ENCODE assay signal across 10 cellular contexts in genomic region chrX:116185163-116185562, GRCh38. TPM values are rescaled to one million over a fixed set of nuclear protein-coding genes. Genes with fewer than 3 reads are reported as not detected.
"Had no signal": no experiment of that assay in that cellular context is flagged by ENCODE, and none has a peak within 500 bp of the region (broad histone marks: within the 10 kb centered on the region; RNA-seq: fewer than 3 reads in every experiment).

No MANE protein-coding gene starts in this region.

- ATAC-seq: GM23338, K562 had no signal

- FAIRE-seq: H1, H54, HTR-8/SVneo, K562 had no signal

- H2AFZ ChIP-seq: GM23338 had no signal

- H3K4me2 ChIP-seq: GM23338 had no signal

- H3K4me1 Mint-ChIP-seq: GM23338, H9 had no signal

- DNase-seq: H9, HCEC 1CT, IMR-90, KG1 had no signal

- H3K4me3 ChIP-seq: GM23338, K562 had no signal

- H3K4me3 Mint-ChIP-seq: GM23338, H9 had no signal

- H3K27ac Mint-ChIP-seq: GM23338, H9 had no signal

RNA-seq across cellular contexts. Expression of gene AGTR2, which starts 14.6 kb away (rescaled TPM):
- total RNA-seq: GM23338, H1, H9, HT-29, IMR-90, K562 had no signal
- polyA plus RNA-seq: GM23338, H1, IMR-90, K562 had no signal
